In the genomic region with DNA sequence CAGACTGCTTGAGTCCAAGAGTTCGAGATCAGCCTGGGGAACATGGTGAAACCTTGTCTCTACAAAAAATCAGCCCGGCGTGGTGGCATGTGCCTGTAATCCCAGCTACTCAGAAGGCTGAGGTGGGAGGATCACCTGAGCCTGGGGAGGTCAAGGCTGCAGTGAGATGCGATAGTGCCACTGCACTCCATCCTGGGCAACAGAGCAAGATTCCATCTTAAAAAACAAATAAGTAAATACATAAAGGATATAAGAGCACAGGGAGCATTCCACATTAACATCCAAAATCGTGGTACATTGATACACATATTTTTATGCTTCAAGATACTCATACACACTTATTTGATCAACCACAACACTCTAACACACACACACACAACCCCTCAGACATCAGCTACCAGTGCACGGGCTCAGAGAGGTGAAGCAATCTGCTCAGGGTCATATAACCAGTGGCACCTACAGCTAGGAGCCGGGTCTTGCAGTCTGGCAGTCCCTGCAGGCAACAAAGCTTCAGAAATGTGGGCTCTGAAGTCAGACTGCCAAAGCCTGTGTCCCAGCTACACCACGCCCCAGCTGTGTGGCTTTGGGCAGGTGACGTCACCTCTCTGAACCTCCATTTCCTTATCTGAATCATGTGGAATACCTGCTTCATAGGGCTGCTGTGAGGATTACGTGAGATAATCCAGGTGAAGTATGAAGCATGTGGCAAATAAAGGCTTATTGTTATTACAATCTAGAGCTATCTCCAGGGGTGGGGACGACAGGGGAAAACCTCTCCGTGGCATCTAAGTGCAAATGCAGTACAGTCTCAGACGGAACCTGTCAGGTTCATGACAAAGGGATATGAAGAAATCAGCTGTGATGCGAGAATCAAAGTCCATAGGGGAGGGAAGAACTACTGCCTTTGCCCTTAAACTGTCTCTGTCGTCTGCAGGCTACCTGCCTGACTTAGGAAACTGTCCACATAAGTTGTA, we compare ENCODE assay signal across 9 cellular contexts. TPM values are rescaled to one million over a fixed set of nuclear protein-coding genes. Genes with fewer than 3 reads are reported as not detected.
DNase-seq lines count a peak whose midpoint lies in the region; ATAC-seq and TF ChIP-seq lines count a peak whose summit lies in the region.
"Had no signal": no experiment of that assay in that cellular context is flagged by ENCODE, and none has a peak within 500 bp of the region (broad histone marks: within the 10 kb centered on the region; RNA-seq: fewer than 3 reads in every experiment).

No MANE protein-coding gene starts in this region.

- H3K9me3 ChIP-seq in A673 (ENCODE audit: low read depth, low read length, poor library complexity, severe bottlenecking) = no peaks in the 10 kb centered on the region

- POLR2A ChIA-PET in A673 (lab: Charles Lee; ENCODE audit: low non-redundant PET) = no interaction called here

- DNase-seq in HFFc6 (peak; percentile 39), NCI-H82 treated with DMSO at 0.1 percent for 48 hours (lab: John Stamatoyannopoulos, UW; ENCODE audit: unreplicated experiment) (no peak), A673 (ENCODE audit: low spot score) (no peak)
- peak; percentile 75 to 77 for DNase-seq in activated CD4-positive, alpha-beta T cell treated with anti-CD3 and anti-CD28 coated beads for 4 hours
- DNase-seq in effector memory CD8-positive, alpha-beta T cell = peak; percentile 54 to 62 (median 56)
- peak; percentile 20 to 48 (median 40) for DNase-seq in stimulated activated CD4-positive, alpha-beta T cell treated with anti-CD3 and anti-CD28 coated beads, TNF-alpha, amount 100 ng/mL, for 1 hour (ENCODE audit: low read depth in 3 of 3, low spot score in 1 of 3)

- BruUV-seq in A673 (replicated peaks; lab: Mats Ljungman, UMichigan) = no TSS peak

- no peak overlapping the region for H3K27ac ChIP-seq in A673 (ENCODE audit: low read depth, low read length, poor library complexity, severe bottlenecking)

- H3K4me3 ChIP-seq in A673 (ENCODE audit: low read depth, low read length, poor library complexity, severe bottlenecking) = no peak overlapping the region

- H3K9me3 Mint-ChIP-seq in HFFc6 = no peaks in the 10 kb centered on the region
- no peaks in the 10 kb centered on the region for H3K9me3 Mint-ChIP-seq in effector memory CD8-positive, alpha-beta T cell

- peak; percentile 88 for ATAC-seq in effector memory CD8-positive, alpha-beta T cell (replicated peaks)
- no peak for ATAC-seq in GM18520 (IDR thresholded peaks at IDR 0.05; ENCODE audit: unreplicated experiment)
- no peak for ATAC-seq in HG03571 (IDR thresholded peaks at IDR 0.05; ENCODE audit: unreplicated experiment)

- no peaks in the 10 kb centered on the region for H3K36me3 Mint-ChIP-seq in HFFc6 (ENCODE audit: low read depth)
- peaks cover 13% of the 10 kb centered on the region for H3K36me3 Mint-ChIP-seq in effector memory CD8-positive, alpha-beta T cell (ENCODE audit: insufficient read depth)

- H3K36me3 ChIP-seq in A673 (ENCODE audit: insufficient read depth, low read length, poor library complexity, severe bottlenecking) = no peaks in the 10 kb centered on the region

- H3K27me3 ChIP-seq in A673 (replicated peaks; ENCODE audit: insufficient read depth, low read depth, low read length, poor library complexity) = peaks cover 29% of the 10 kb centered on the region

- H3K4me1 Mint-ChIP-seq in HFFc6 (ENCODE audit: low read depth) = peaks cover 23% of the 10 kb centered on the region
- peaks cover 31 to 38% of the 10 kb centered on the region in 2 donors for H3K4me1 Mint-ChIP-seq in effector memory CD8-positive, alpha-beta T cell (ENCODE audit: low read depth in 2 of 2)

- H3K4me3 Mint-ChIP-seq in HFFc6 = no peak overlapping the region
- peak overlapping the region; percentile 46 to 71 for H3K4me3 Mint-ChIP-seq in effector memory CD8-positive, alpha-beta T cell

- intact Hi-C loops in A673 (cut with micrococcal nuclease; ENCODE audit: unreplicated experiment) = no loop called here

- H3K27me3 Mint-ChIP-seq in HFFc6 (ENCODE audit: insufficient read depth) = peaks cover 38% of the 10 kb centered on the region
- peaks cover 34 to 41% of the 10 kb centered on the region in 2 donors for H3K27me3 Mint-ChIP-seq in effector memory CD8-positive, alpha-beta T cell

- TF ChIP-seq CTCF in HFFc6 (IDR thresholded peaks at IDR 0.05) (no peak), A673 (conservative IDR thresholded peaks at IDR 0.05; ENCODE audit: low read depth, low read length) (no peak)

- CTCF ChIA-PET in A673 (lab: Charles Lee) = no interaction called here

- H3K27ac Mint-ChIP-seq in HFFc6 = no peak overlapping the region
- peak overlapping the region; percentile 6 to 18 for H3K27ac Mint-ChIP-seq in effector memory CD8-positive, alpha-beta T cell

- no peaks in the 10 kb centered on the region for H3K4me1 ChIP-seq in A673 (ENCODE audit: insufficient read depth, low read length, poor library complexity, severe bottlenecking)

RNA-seq across cellular contexts. Expression of gene CRYBG2, which starts 4.8 kb away (rescaled TPM):
- not detected for total RNA-seq in HFFc6 (2021; fragmentation: NEBNext Ultra II Directional; extraction: Animal tissue kit (Norgen Biotek cat#: 25700))
- total RNA-seq in A673 (2021) = not detected in 2 replicates
- total RNA-seq: osteocyte had no signal

RNA-seq across cellular contexts. Expression of gene ZNF683, which starts 13.9 kb away (rescaled TPM):
- not detected for total RNA-seq in HFFc6 (2021; fragmentation: NEBNext Ultra II Directional; extraction: Animal tissue kit (Norgen Biotek cat#: 25700))
- not detected in 2 replicates for total RNA-seq in A673 (2021)
- total RNA-seq: osteocyte had no signal

RNA-seq across cellular contexts. Expression of gene CD52, which starts 40.9 kb away (rescaled TPM):
- not detected for total RNA-seq in HFFc6 (2021; fragmentation: NEBNext Ultra II Directional; extraction: Animal tissue kit (Norgen Biotek cat#: 25700))
- total RNA-seq in A673 (2021) = not detected in 2 replicates
- total RNA-seq: osteocyte had no signal

RNA-seq across cellular contexts. Expression of gene LIN28A, which starts 51.9 kb away (rescaled TPM):
- not detected for total RNA-seq in HFFc6 (2021; fragmentation: NEBNext Ultra II Directional; extraction: Animal tissue kit (Norgen Biotek cat#: 25700))
- 0.15 and 0.39 TPM in 2 replicates for total RNA-seq in A673 (2021)
- total RNA-seq: osteocyte had no signal

RNA-seq across cellular contexts. Expression of gene UBXN11, which starts 52.3 kb away (rescaled TPM):
- total RNA-seq in HFFc6 (2021; fragmentation: NEBNext Ultra II Directional; extraction: Animal tissue kit (Norgen Biotek cat#: 25700)) = 10 to 100 TPM in 4 of 6 experiments, 1 to 10 TPM in 2; 9.5 to 11.9 (median 10.5) TPM
- total RNA-seq in A673 (2021) = 22.1 and 25.4 TPM in 2 replicates

Comparison
In these comparisons a context has a peak if more than half of its experiments do, and no peak if none do; other contexts are left out.
1. DNase-seq: peak in HFFc6 (single experiment), activated CD4-positive, alpha-beta T cell treated with anti-CD3 and anti-CD28 coated beads for 4 hours (2 of 2), effector memory CD8-positive, alpha-beta T cell (3 of 3) and stimulated activated CD4-positive, alpha-beta T cell treated with anti-CD3 and anti-CD28 coated beads, TNF-alpha, amount 100 ng/mL, for 1 hour (3 of 3); none in NCI-H82 treated with DMSO at 0.1 percent for 48 hours (single experiment) and A673 (single experiment).